8 cellular contexts compared by ENCODE assay signal in the genomic region with DNA sequence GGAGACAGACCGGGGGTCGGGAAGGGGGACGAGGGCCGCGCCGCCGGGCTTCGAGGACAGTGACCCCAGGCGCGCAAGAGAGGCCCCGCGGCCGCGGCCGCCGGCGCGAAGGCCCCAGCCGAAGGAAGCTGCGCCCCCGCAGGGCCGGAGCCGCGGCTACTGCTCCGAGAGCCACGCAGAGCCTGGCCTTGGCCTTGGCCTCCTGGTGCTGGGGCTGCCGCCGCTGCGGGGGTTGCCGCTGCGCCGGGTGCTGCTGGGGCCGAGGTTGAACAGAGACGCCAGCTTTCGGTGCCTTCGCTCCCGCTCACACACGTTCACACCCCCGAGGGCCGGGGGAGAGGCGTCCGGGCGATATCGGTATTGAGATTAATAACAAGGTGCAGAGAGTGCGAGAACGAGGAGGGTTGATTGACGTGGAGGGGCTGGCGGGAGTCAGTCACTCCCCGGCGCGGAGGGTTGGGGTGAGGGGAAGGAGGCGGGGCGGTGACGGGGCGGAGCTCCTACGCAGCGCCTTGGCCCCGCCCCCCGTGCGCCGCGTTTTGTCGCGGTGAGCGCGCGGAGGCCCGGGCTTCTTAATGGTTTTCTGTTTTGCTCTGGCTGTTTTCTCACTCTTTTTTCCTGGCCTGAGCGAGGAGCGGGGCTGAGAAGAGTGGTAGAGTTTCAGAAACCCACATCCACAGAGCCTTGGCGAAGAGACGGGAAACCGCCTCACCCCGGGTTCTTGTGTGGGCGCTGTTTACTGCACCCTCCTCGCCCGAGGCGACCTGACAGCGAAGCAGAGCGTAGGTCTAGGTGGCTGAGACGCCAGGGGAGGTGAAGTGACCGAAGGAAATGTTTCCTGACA. TPM values are rescaled to one million over a fixed set of nuclear protein-coding genes. Genes with fewer than 3 reads are reported as not detected.
DNase-seq lines count a peak whose midpoint lies in the region; ATAC-seq, FAIRE-seq and TF ChIP-seq lines count a peak whose summit lies in the region.

No MANE protein-coding gene starts in this region.

- peaks cover 38% of the 10 kb centered on the region for H3K4me1 Mint-ChIP-seq in activated CD4-positive, alpha-beta T cell treated with anti-CD3 and anti-CD28 coated beads, Interleukin-2, amount 10 ng/mL, durations not matched to agents 24 days and 14 days

- in situ Hi-C loops in HepG2 (cut with HindIII; ENCODE audit: extremely low pct_ligation_motif_present, low pct_unique_long_range_greater_than_20kb), result loop anchor here (5.0 kb wide), 1 partner anchor 42 kb away; a partner anchor contains a TSS

- H3K9me3 Mint-ChIP-seq in activated CD4-positive, alpha-beta T cell treated with anti-CD3 and anti-CD28 coated beads, Interleukin-2, amount 10 ng/mL, durations not matched to agents 24 days and 14 days, result no peaks in the 10 kb centered on the region

- peak overlapping the region; percentile 74 to 95 (median 87) for H3K4me2 ChIP-seq in BLaER1 treated with 17β-estradiol and CSF1 and Interleukin-3, amounts not matched to agents 10 nM and 100 nM
- peak overlapping the region; percentile 90 for H3K4me2 ChIP-seq in HepG2 (ENCODE audit: low read depth, low read length)

- H3K36me3 Mint-ChIP-seq in activated CD4-positive, alpha-beta T cell treated with anti-CD3 and anti-CD28 coated beads, Interleukin-2, amount 10 ng/mL, durations not matched to agents 24 days and 14 days (ENCODE audit: low read depth), result peaks cover 29% of the 10 kb centered on the region

- peaks cover 40% of the 10 kb centered on the region for H3K79me2 ChIP-seq in HepG2 (ENCODE audit: insufficient read depth, low read length)

- ATAC-seq in HG03439 (IDR thresholded peaks at IDR 0.05; ENCODE audit: unreplicated experiment) (peak; percentile 75), HepG2 (peak; percentile 69)

- H3K27me3 ChIP-seq in BLaER1 treated with 17β-estradiol and CSF1 and Interleukin-3, amounts not matched to agents 10 nM and 100 nM, result no peaks in the 10 kb centered on the region
- H3K27me3 ChIP-seq in HepG2 (ENCODE audit: control insufficient read depth in 1 of 2, insufficient read depth in 2 of 2, low read length in 2 of 2), result no peaks in the 10 kb centered on the region; a peak in 1 of 5 replicates

- FAIRE-seq in HepG2 (lab: Jason Lieb, UNC), result no peak

- H3K9ac ChIP-seq in BLaER1 treated with 17β-estradiol and CSF1 and Interleukin-3, amounts not matched to agents 10 nM and 100 nM, result peak overlapping the region; percentile 93 to 97 (median 95)
- peak overlapping the region; percentile 88 for H3K9ac ChIP-seq in HepG2 (ENCODE audit: insufficient read depth, low read depth, low read length)

- WGBS in HepG2 (ENCODE audit: low lambda C conversion rate), result under 1% methylated on average over 15 of the region's 82 CpGs

- H3K27ac Mint-ChIP-seq in activated CD4-positive, alpha-beta T cell treated with anti-CD3 and anti-CD28 coated beads, Interleukin-2, amount 10 ng/mL, durations not matched to agents 24 days and 14 days, result peak overlapping the region; percentile 100

- POLR2A ChIA-PET in HepG2 (lab: Yijun Ruan, JAX), result interaction anchor here (0.6 to 2.1 kb wide), 5 partner anchors 11 to 184 kb away, joined by 3 to 43 read pairs (median 3); a partner anchor contains a TSS

- peak; percentile 71 for DNase-seq in GM19238 (ENCODE audit: insufficient read length, low spot score)
- DNase-seq in NCI-H526 (lab: John Stamatoyannopoulos, UW), result peak; percentile 46 to 85
- peak; percentile 98 for DNase-seq in activated CD4-positive, alpha-beta T cell treated with anti-CD3 and anti-CD28 coated beads, Interleukin-2, amount 10 ng/mL, durations not matched to agents 24 days and 14 days
- peak; percentile 90 for DNase-seq in coronary artery (ENCODE audit: low spot score)
- peak; percentile 52 for DNase-seq in HepG2 (ENCODE audit: low spot score)
- DNase-seq in stimulated activated CD4-positive, alpha-beta T cell treated with anti-CD3 and anti-CD28 coated beads, Interleukin-4, amount 100 ng/mL, for 1 hour, result peak; percentile 95

- TF ChIP-seq EP300 in HepG2 (IDR thresholded peaks at IDR 0.05; ENCODE audit: low read depth in 2 of 2, low read length in 2 of 2), result no peak
- no peak for TF ChIP-seq EP300 in HepG2 (CRISPR knock-in tag; IDR thresholded peaks at IDR 0.05; ENCODE audit: borderline replicate concordance)

- TF ChIP-seq CTCF in coronary artery (IDR thresholded peaks at IDR 0.05) (no peak), HepG2 (CRISPR knock-in tag; IDR thresholded peaks at IDR 0.05) (peak; percentile 22)

- peaks cover 29 to 44% (median 39%) of the 10 kb centered on the region in 10 experiments for H3K4me1 ChIP-seq in BLaER1 treated with 17β-estradiol and CSF1 and Interleukin-3, amounts not matched to agents 10 nM and 100 nM
- H3K4me1 ChIP-seq in HepG2 (ENCODE audit: insufficient read depth, low read length), result peaks cover 28% of the 10 kb centered on the region

- peaks cover 1% of the 10 kb centered on the region for H3K27me3 Mint-ChIP-seq in activated CD4-positive, alpha-beta T cell treated with anti-CD3 and anti-CD28 coated beads, Interleukin-2, amount 10 ng/mL, durations not matched to agents 24 days and 14 days

- H2AFZ ChIP-seq in HepG2 (ENCODE audit: low read length), result peak overlapping the region; percentile 97

- no peaks in the 10 kb centered on the region for H3K9me3 ChIP-seq in BLaER1 treated with 17β-estradiol and CSF1 and Interleukin-3, amounts not matched to agents 10 nM and 100 nM (replicated peaks in 1 of 11)
- H3K9me3 ChIP-seq in HepG2 (ENCODE audit: low read length), result no peaks in the 10 kb centered on the region

- H3K27ac ChIP-seq in BLaER1 treated with 17β-estradiol and CSF1 and Interleukin-3, amounts not matched to agents 10 nM and 100 nM, result peak overlapping the region; percentile 89 to 96 (median 93)
- H3K27ac ChIP-seq in coronary artery, result peak overlapping the region; percentile 98 to 99
- H3K27ac ChIP-seq in HepG2 (ENCODE audit: extremely low read length, insufficient read depth, low read length), result peak overlapping the region; percentile 92

- peak; percentile 70 to 83 for TF ChIP-seq POLR2A in HepG2 (IDR thresholded peaks at IDR 0.05; ENCODE audit: insufficient read depth in 1 of 2, low read depth in 2 of 2, low read length in 2 of 2)

- H3K36me3 ChIP-seq in BLaER1 treated with 17β-estradiol and CSF1 and Interleukin-3, amounts not matched to agents 10 nM and 100 nM, result no peaks in the 10 kb centered on the region
- no peaks in the 10 kb centered on the region for H3K36me3 ChIP-seq in HepG2 (replicated peaks in 1 of 2; ENCODE audit: control insufficient read depth in 1 of 2, insufficient read depth in 2 of 2, low read length in 2 of 2)

- H3K4me3 Mint-ChIP-seq in activated CD4-positive, alpha-beta T cell treated with anti-CD3 and anti-CD28 coated beads, Interleukin-2, amount 10 ng/mL, durations not matched to agents 24 days and 14 days, result peak overlapping the region; percentile 97

- peak overlapping the region; percentile 78 to 95 (median 90) for H3K4me3 ChIP-seq in BLaER1 treated with 17β-estradiol and CSF1 and Interleukin-3, amounts not matched to agents 10 nM and 100 nM
- H3K4me3 ChIP-seq in coronary artery (peak overlapping the region; percentile 96), HepG2 (replicated peaks in 1 of 3; ENCODE audit: insufficient read depth in 1 of 3, low read depth in 2 of 3, low read length in 3 of 3) (peak overlapping the region; percentile 94 to 100 (median 99))

- CTCF ChIA-PET in HepG2 (lab: Yijun Ruan, JAX; ENCODE audit: low intra/inter-chr PET ratio, low total read pairs), result no interaction called here

- BruUV-seq in HepG2 (replicated peaks; lab: Mats Ljungman, UMichigan), result TSS peak; percentile 37

- peak; percentile 48; the same call in 1 of the 2 replicates for TF ChIP-seq RAD21 in HepG2 (CRISPR knock-in tag; IDR thresholded peaks at IDR 0.05)

- intact Hi-C loops in activated CD4-positive, alpha-beta T cell treated with anti-CD3 and anti-CD28 coated beads, Interleukin-2, amount 10 ng/mL, durations not matched to agents 24 days and 14 days (cut with micrococcal nuclease), result loop anchor here (1.0 to 10.0 kb wide), 8 partner anchors 33 to 955 kb away; a partner anchor contains a TSS
- intact Hi-C loops in HepG2 (cut with micrococcal nuclease; ENCODE audit: unreplicated experiment), result loop anchor here (1.0 to 5.0 kb wide), 3 partner anchors 42 to 120 kb away; a partner anchor contains a TSS

- peaks cover 13 to 33% (median 27%) of the 10 kb centered on the region in 11 experiments; a peak in 18 of 22 replicates for H4K20me1 ChIP-seq in BLaER1 treated with 17β-estradiol and CSF1 and Interleukin-3, amounts not matched to agents 10 nM and 100 nM
- no peaks in the 10 kb centered on the region; the same call in 1 of the 2 replicates for H4K20me1 ChIP-seq in HepG2 (ENCODE audit: insufficient read depth, low read length)

RNA-seq across cellular contexts. Expression of a gene that starts 0.9 kb away (rescaled TPM):
- 105 and 108 TPM in 2 replicates for total RNA-seq in activated CD4-positive, alpha-beta T cell treated with anti-CD3 and anti-CD28 coated beads, Interleukin-2, amount 10 ng/mL, durations not matched to agents 24 days and 14 days
- 13.5 and 33.3 TPM in 2 replicates for total RNA-seq in HepG2 (2016; rRNA removed; fragmentation: Illumina TruSeq; extraction: Trizol)
- 58.5 and 71.5 TPM in 2 replicates for total RNA-seq in HepG2 (2016; cell fraction: cytosol; rRNA removed; fragmentation: Illumina TruSeq; extraction: Trizol; ENCODE audit: low read depth)
- 14.5 and 30.1 TPM in 2 replicates for total RNA-seq in HepG2 (2016; cell fraction: insoluble cytoplasmic fraction; rRNA removed; fragmentation: Illumina TruSeq; extraction: Trizol)
- 17.4 and 18.7 TPM in 2 replicates for total RNA-seq in HepG2 (2016; cell fraction: membrane; rRNA removed; fragmentation: Illumina TruSeq; extraction: Trizol)
- 17.2 and 19.6 TPM in 2 replicates for total RNA-seq in HepG2 (2016; cell fraction: nucleus; rRNA removed; fragmentation: Illumina TruSeq; extraction: Trizol)
- polyA plus RNA-seq in HepG2 (2011; rRNA removed), result 7.2 and 7.9 TPM in 2 replicates
- polyA plus RNA-seq in HepG2 (2011; cell fraction: cytosol; rRNA removed), result 3.4 and 5.3 TPM in 2 replicates
- polyA plus RNA-seq in HepG2 (2011; cell fraction: nucleus; rRNA removed), result 6.9 and 8.7 TPM in 2 replicates
- 12.0 and 14.2 TPM in 2 replicates for polyA plus RNA-seq in HepG2 (2012)
- 0.74 and 0.78 TPM in 2 replicates for polyA plus RNA-seq in HepG2 (2016; cell fraction: cytosol; fragmentation: Illumina TruSeq; extraction: Trizol; ENCODE audit: low read depth)
- polyA plus RNA-seq in HepG2 (2016; cell fraction: insoluble cytoplasmic fraction; fragmentation: Illumina TruSeq; extraction: Trizol; ENCODE audit: low read depth), result 17.9 and 19.3 TPM in 2 replicates
- polyA plus RNA-seq in HepG2 (2016; cell fraction: membrane; fragmentation: Illumina TruSeq; extraction: Trizol; ENCODE audit: low read depth), result 4.2 and 4.3 TPM in 2 replicates
- 12.5 and 14.3 TPM in 2 replicates for polyA plus RNA-seq in HepG2 (2016; cell fraction: nucleus; fragmentation: Illumina TruSeq; extraction: Trizol; ENCODE audit: insufficient read depth, low read depth)
- 21.7 and 27.8 TPM in 2 replicates for polyA minus RNA-seq in HepG2 (2011; rRNA and poly(A)+ RNA removed; ENCODE audit: low replicate concordance)
- 27.0 and 36.9 TPM in 2 replicates for polyA minus RNA-seq in HepG2 (2011; cell fraction: cytosol; rRNA and poly(A)+ RNA removed)
- 45.2 and 52.0 TPM in 2 replicates for polyA minus RNA-seq in HepG2 (2011; cell fraction: nucleus; rRNA and poly(A)+ RNA removed)

RNA-seq across cellular contexts. Expression of a gene that starts 42.6 kb away (rescaled TPM):
- total RNA-seq in activated CD4-positive, alpha-beta T cell treated with anti-CD3 and anti-CD28 coated beads, Interleukin-2, amount 10 ng/mL, durations not matched to agents 24 days and 14 days, result 65.0 and 72.7 TPM in 2 replicates
- total RNA-seq in HepG2 (2016; rRNA removed; fragmentation: Illumina TruSeq; extraction: Trizol), result 61.5 and 86.1 TPM in 2 replicates
- 24.2 and 24.6 TPM in 2 replicates for total RNA-seq in HepG2 (2016; cell fraction: cytosol; rRNA removed; fragmentation: Illumina TruSeq; extraction: Trizol; ENCODE audit: low read depth)
- 59.8 and 88.0 TPM in 2 replicates for total RNA-seq in HepG2 (2016; cell fraction: insoluble cytoplasmic fraction; rRNA removed; fragmentation: Illumina TruSeq; extraction: Trizol)
- total RNA-seq in HepG2 (2016; cell fraction: membrane; rRNA removed; fragmentation: Illumina TruSeq; extraction: Trizol), result 28.9 and 30.9 TPM in 2 replicates
- 37.9 and 38.5 TPM in 2 replicates for total RNA-seq in HepG2 (2016; cell fraction: nucleus; rRNA removed; fragmentation: Illumina TruSeq; extraction: Trizol)
- polyA plus RNA-seq in HepG2 (2011; rRNA removed), result 14.7 and 23.3 TPM in 2 replicates
- 7.4 and 10.3 TPM in 2 replicates for polyA plus RNA-seq in HepG2 (2011; cell fraction: cytosol; rRNA removed)
- polyA plus RNA-seq in HepG2 (2011; cell fraction: nucleus; rRNA removed), result 3.6 and 6.4 TPM in 2 replicates
- 17.1 and 30.1 TPM in 2 replicates for polyA plus RNA-seq in HepG2 (2012)
- polyA plus RNA-seq in HepG2 (2016; cell fraction: cytosol; fragmentation: Illumina TruSeq; extraction: Trizol; ENCODE audit: low read depth), result 17.6 and 17.9 TPM in 2 replicates
- polyA plus RNA-seq in HepG2 (2016; cell fraction: insoluble cytoplasmic fraction; fragmentation: Illumina TruSeq; extraction: Trizol; ENCODE audit: low read depth), result 78.7 and 83.9 TPM in 2 replicates
- polyA plus RNA-seq in HepG2 (2016; cell fraction: membrane; fragmentation: Illumina TruSeq; extraction: Trizol; ENCODE audit: low read depth), result 21.9 and 24.3 TPM in 2 replicates
- polyA plus RNA-seq in HepG2 (2016; cell fraction: nucleus; fragmentation: Illumina TruSeq; extraction: Trizol; ENCODE audit: insufficient read depth, low read depth), result 34.0 and 38.0 TPM in 2 replicates
- 2.9 and 3.6 TPM in 2 replicates for polyA minus RNA-seq in HepG2 (2011; rRNA and poly(A)+ RNA removed; ENCODE audit: low replicate concordance)
- 7.6 and 8.1 TPM in 2 replicates for polyA minus RNA-seq in HepG2 (2011; cell fraction: cytosol; rRNA and poly(A)+ RNA removed)
- polyA minus RNA-seq in HepG2 (2011; cell fraction: nucleus; rRNA and poly(A)+ RNA removed), result 33.4 and 37.1 TPM in 2 replicates

Comparison
In these comparisons a context has a peak if more than half of its experiments do, and no peak if none do; other contexts are left out.
1. Peak in every context shown above with its lines: DNase-seq, ATAC-seq, H3K4me3 ChIP-seq and H3K27ac ChIP-seq.